In the genomic region with DNA sequence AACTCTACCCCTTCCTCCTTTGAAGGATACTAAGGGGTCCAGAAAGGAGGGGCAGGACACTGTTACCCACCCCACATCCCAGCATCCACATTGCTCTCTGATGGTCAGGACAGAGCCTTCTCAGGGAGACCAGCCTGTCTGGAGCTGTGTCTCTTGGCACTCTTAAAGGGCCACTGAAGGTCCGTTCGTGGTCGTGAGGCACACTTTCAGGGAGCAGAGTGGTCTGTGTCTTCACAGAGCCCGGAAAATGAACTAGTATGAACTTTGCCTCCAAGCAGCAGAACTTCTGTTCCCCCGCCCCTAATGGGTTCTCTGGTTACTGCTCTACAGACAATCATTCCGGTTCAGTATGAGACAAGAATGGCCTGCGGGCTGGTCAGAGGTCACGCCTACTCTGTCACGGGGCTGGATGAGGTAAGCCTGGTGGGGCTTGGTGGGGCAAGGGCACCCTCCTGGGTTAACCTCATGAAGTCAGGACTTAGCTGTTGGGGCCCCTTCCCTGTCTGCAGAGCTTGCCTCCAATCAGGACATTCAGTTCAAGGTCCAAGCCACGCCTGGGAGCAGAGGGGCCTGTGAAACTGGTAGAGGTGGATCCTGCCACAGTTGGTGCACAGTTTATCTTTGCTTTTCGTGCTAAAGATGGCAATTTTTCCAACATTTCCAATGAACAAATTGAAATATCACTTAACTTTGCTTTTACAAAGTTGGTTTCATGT, we compare ENCODE assay signal across 23 cellular contexts. TPM values are rescaled to one million over a fixed set of nuclear protein-coding genes. Genes with fewer than 3 reads are reported as not detected.
DNase-seq lines count a peak whose midpoint lies in the region; ATAC-seq and TF ChIP-seq lines count a peak whose summit lies in the region.
"Had no signal": no experiment of that assay in that cellular context is flagged by ENCODE, and none has a peak within 500 bp of the region (broad histone marks: within the 10 kb centered on the region; RNA-seq: fewer than 3 reads in every experiment).

No MANE protein-coding gene starts in this region.

- H3K4ac ChIP-seq in neuronal stem cell (ENCODE audit: low read length): no peak overlapping the region

- no peaks in the 10 kb centered on the region for H3K36me3 Mint-ChIP-seq in Calu3 (ENCODE audit: insufficient read depth, unreplicated experiment)
- H3K36me3 Mint-ChIP-seq: activated naive CD4-positive, alpha-beta T cell treated with anti-CD3 and anti-CD28 coated beads, Interleukin-2, amount 50 U/mL, for 72 hours had no signal

- no peak overlapping the region for H2BK5ac ChIP-seq in neuronal stem cell (ENCODE audit: low read length)

- ATAC-seq in HG02610 (IDR thresholded peaks at IDR 0.05; ENCODE audit: unreplicated experiment): no peak
- ATAC-seq in HG02642 (IDR thresholded peaks at IDR 0.05; ENCODE audit: poor library complexity, unreplicated experiment): no peak
- ATAC-seq in gastroesophageal sphincter: no peak
- ATAC-seq: activated naive CD4-positive, alpha-beta T cell treated with anti-CD3 and anti-CD28 coated beads, Interleukin-2, amount 50 U/mL, for 72 hours had no signal

- TF ChIP-seq EP300 in gastroesophageal sphincter (IDR thresholded peaks at IDR 0.05): no peak

- no peak overlapping the region for H3K18ac ChIP-seq in neuronal stem cell (ENCODE audit: low read length)

- no peak overlapping the region for H2BK120ac ChIP-seq in neuronal stem cell (ENCODE audit: low read depth, low read length)

- CTCF ChIA-PET in Calu3 (lab: Charles Lee): interaction anchor here (0.6 kb wide), 1 partner anchor 23 kb away, joined by 3 read pairs; no protein-coding TSS in a partner anchor

- H2BK15ac ChIP-seq in neuronal stem cell (ENCODE audit: low read length): no peak overlapping the region

- no peaks in the 10 kb centered on the region for H3K27me3 ChIP-seq in neuronal stem cell (ENCODE audit: control insufficient read depth in 3 of 3, insufficient read depth in 3 of 3, low read depth in 1 of 3, low read length in 3 of 3)
- no peaks in the 10 kb centered on the region for H3K27me3 ChIP-seq in gastroesophageal sphincter
- no peaks in the 10 kb centered on the region for H3K27me3 ChIP-seq in WERI-Rb-1 (ENCODE audit: insufficient read depth, low read depth, severe bottlenecking)
- H3K27me3 ChIP-seq: esophagus squamous epithelium, vagina had no signal

- no CpG with 5 or more reads among the region's 11 CpGs for whole genome bisulfite sequencing in neuronal stem cell (ENCODE audit: extremely low coverage in 2 of 2, insufficient read length in 2 of 2, insufficient replicate concordance in 1 of 2), 2 donors
- 83 to 88% methylated on average over 2 to 7 of the region's 11 CpGs for WGBS in gastroesophageal sphincter (ENCODE audit: low coverage in 1 of 2), 2 donors

- BruUV-seq in Calu3 (replicated peaks; lab: Mats Ljungman, UMichigan): no TSS peak

- no peaks in the 10 kb centered on the region for H3K4me1 Mint-ChIP-seq in Calu3 (ENCODE audit: low read depth, unreplicated experiment)
- H3K4me1 Mint-ChIP-seq: activated CD4-positive, alpha-beta T cell treated with anti-CD3 and anti-CD28 coated beads, Interleukin-2, amount 10 ng/mL, durations not matched to agents 24 days and 14 days; nephron had no signal

- H3K36me3 ChIP-seq in neuronal stem cell (replicated peaks in 1 of 2; ENCODE audit: control insufficient read depth in 2 of 2, insufficient read depth in 2 of 2, low read length in 2 of 2) (no peaks in the 10 kb centered on the region), gastroesophageal sphincter (peaks cover 0 to 19% of the 10 kb centered on the region in 2 donors), WERI-Rb-1 (no peaks in the 10 kb centered on the region)
- H3K36me3 ChIP-seq: esophagus squamous epithelium, vagina had no signal

- intact Hi-C loops in Calu3 (cut with micrococcal nuclease; ENCODE audit: unreplicated experiment): no loop called here

- no peak overlapping the region for H2AK5ac ChIP-seq in neuronal stem cell (ENCODE audit: low read depth, low read length)

- no peak overlapping the region for H3K4me2 ChIP-seq in neuronal stem cell (ENCODE audit: insufficient read depth, low read length, poor library complexity, severe bottlenecking)

- H3K4me3 ChIP-seq in epithelial cell of proximal tubule (ENCODE audit: low read depth, low read length) (no peak overlapping the region), neuronal stem cell (ENCODE audit: low read length in 2 of 2) (no peak overlapping the region), gastroesophageal sphincter (no peak overlapping the region), WERI-Rb-1 (ENCODE audit: low read depth, low read length) (no peak overlapping the region)
- H3K4me3 ChIP-seq: esophagus squamous epithelium, vagina had no signal

- TF ChIP-seq CTCF in Calu3 (IDR thresholded peaks at IDR 0.05; ENCODE audit: unreplicated experiment) (no peak), epithelial cell of proximal tubule (conservative IDR thresholded peaks at IDR 0.05; ENCODE audit: low read depth, low read length) (no peak), gastroesophageal sphincter (IDR thresholded peaks at IDR 0.05) (no peak), WERI-Rb-1 (IDR thresholded peaks at IDR 0.05; ENCODE audit: low read depth, low read length) (no peak)

- DNase-seq in Calu3 (peak; percentile 40), RPMI7951 (ENCODE audit: low read depth) (peak; percentile 48), epithelial cell of proximal tubule (ENCODE audit: low read depth) (peak; percentile 25), neuronal stem cell (ENCODE audit: low spot score) (no peak), WERI-Rb-1 (no peak)
- DNase-seq: activated CD4-positive, alpha-beta T cell treated with anti-CD3 and anti-CD28 coated beads, Interleukin-2, amount 10 ng/mL, durations not matched to agents 24 days and 14 days; C1 segment of cervical spinal cord; effector CD8-positive, alpha-beta T cell; esophagus squamous epithelium; KBM-7; kidney glomerular epithelial cell; mesenchymal stem cell; NCI-H187; NCI-H748 treated with DMSO at 0.1 percent for 48 hours; OCI-M1; SIG-M5; substantia nigra had no signal

- H3K9me3 ChIP-seq in neuronal stem cell (replicated peaks in 1 of 2; ENCODE audit: control insufficient read depth in 2 of 2, insufficient read depth in 1 of 2, low read depth in 1 of 2, low read length in 2 of 2) (no peaks in the 10 kb centered on the region), gastroesophageal sphincter (no peaks in the 10 kb centered on the region), WERI-Rb-1 (ENCODE audit: severe bottlenecking) (no peaks in the 10 kb centered on the region)
- H3K9me3 ChIP-seq: esophagus squamous epithelium, vagina had no signal

- H3K4me3 Mint-ChIP-seq in Calu3 (ENCODE audit: low read depth, unreplicated experiment): no peak overlapping the region
- H3K4me3 Mint-ChIP-seq: activated CD4-positive, alpha-beta T cell treated with anti-CD3 and anti-CD28 coated beads, Interleukin-2, amount 10 ng/mL, durations not matched to agents 24 days and 14 days; nephron had no signal

- no peaks in the 10 kb centered on the region for H3K79me1 ChIP-seq in neuronal stem cell (ENCODE audit: low read depth, low read length)

- no peak overlapping the region for H3K23ac ChIP-seq in neuronal stem cell (ENCODE audit: low read depth, low read length, poor library complexity)

- no peak overlapping the region for H3K14ac ChIP-seq in neuronal stem cell (ENCODE audit: low read length)

- TF ChIP-seq POLR2A in gastroesophageal sphincter (IDR thresholded peaks at IDR 0.05): no peak

- no peak overlapping the region for H3K9ac ChIP-seq in neuronal stem cell (ENCODE audit: low read depth, low read length, poor library complexity)

- H3K27me3 Mint-ChIP-seq in Calu3 (ENCODE audit: unreplicated experiment): no peaks in the 10 kb centered on the region
- H3K27me3 Mint-ChIP-seq: activated CD4-positive, alpha-beta T cell treated with anti-CD3 and anti-CD28 coated beads, Interleukin-2, amount 10 ng/mL, durations not matched to agents 24 days and 14 days had no signal

- no peak overlapping the region for H4K91ac ChIP-seq in neuronal stem cell (ENCODE audit: low read depth, low read length, poor library complexity)

- H2AFZ ChIP-seq in neuronal stem cell (ENCODE audit: low read length): peak overlapping the region; percentile 61

- H3K4me1 ChIP-seq in neuronal stem cell (ENCODE audit: control insufficient read depth in 2 of 2, insufficient read depth in 1 of 2, low read depth in 1 of 2, low read length in 2 of 2) (no peaks in the 10 kb centered on the region), gastroesophageal sphincter (no peaks in the 10 kb centered on the region)
- H3K4me1 ChIP-seq: esophagus squamous epithelium, vagina had no signal

- no peak overlapping the region for H3K27ac Mint-ChIP-seq in Calu3 (ENCODE audit: unreplicated experiment)
- H3K27ac Mint-ChIP-seq: activated CD4-positive, alpha-beta T cell treated with anti-CD3 and anti-CD28 coated beads, Interleukin-2, amount 10 ng/mL, durations not matched to agents 24 days and 14 days; activated naive CD4-positive, alpha-beta T cell treated with anti-CD3 and anti-CD28 coated beads, Interleukin-2, amount 50 U/mL, for 72 hours had no signal

- H4K8ac ChIP-seq in neuronal stem cell (ENCODE audit: low read depth, low read length): no peak overlapping the region

- H2BK12ac ChIP-seq in neuronal stem cell (ENCODE audit: low read length): no peak overlapping the region

- H3K27ac ChIP-seq in neuronal stem cell (replicated peaks; ENCODE audit: low read length) (no peak overlapping the region), gastroesophageal sphincter (no peak overlapping the region), WERI-Rb-1 (no peak overlapping the region)
- H3K27ac ChIP-seq: esophagus squamous epithelium, vagina had no signal

- H3K9me3 Mint-ChIP-seq in Calu3 (ENCODE audit: low read depth, unreplicated experiment): no peaks in the 10 kb centered on the region
- H3K9me3 Mint-ChIP-seq: activated CD4-positive, alpha-beta T cell treated with anti-CD3 and anti-CD28 coated beads, Interleukin-2, amount 10 ng/mL, durations not matched to agents 24 days and 14 days; activated naive CD4-positive, alpha-beta T cell treated with anti-CD3 and anti-CD28 coated beads, Interleukin-2, amount 50 U/mL, for 72 hours; nephron had no signal

RNA-seq across cellular contexts. Expression of a gene that starts 33.2 kb away (rescaled TPM):
- total RNA-seq in Calu3 (2022) (2.1 and 2.3 TPM in 2 replicates), epithelial cell of proximal tubule (0.43 and 1.2 TPM in 2 replicates), gastroesophageal sphincter (10 to 100 TPM in 1 of 4 donors, 1 to 10 TPM in 2, under 1 TPM in 1; 0.79 to 16.2 (median 3.9) TPM)
- total RNA-seq in RPMI7951 (2014; rRNA removed; shearing (Covaris generic)): not detected in 2 replicates
- 0.32 TPM for polyA plus RNA-seq in neuronal stem cell (2013, experiment 1 of 2)
- 0.25 TPM for polyA plus RNA-seq in neuronal stem cell (2013, experiment 2 of 2)

Comparison
In these comparisons a context has a peak if more than half of its experiments do, and no peak if none do; other contexts are left out.
1. DNase-seq: peak in Calu3 (single experiment), RPMI7951 (single experiment) and epithelial cell of proximal tubule (single experiment); none in neuronal stem cell (single experiment) and WERI-Rb-1 (single experiment).